Comparison of ENCODE assay signal across 19 cellular contexts in the genomic region with DNA sequence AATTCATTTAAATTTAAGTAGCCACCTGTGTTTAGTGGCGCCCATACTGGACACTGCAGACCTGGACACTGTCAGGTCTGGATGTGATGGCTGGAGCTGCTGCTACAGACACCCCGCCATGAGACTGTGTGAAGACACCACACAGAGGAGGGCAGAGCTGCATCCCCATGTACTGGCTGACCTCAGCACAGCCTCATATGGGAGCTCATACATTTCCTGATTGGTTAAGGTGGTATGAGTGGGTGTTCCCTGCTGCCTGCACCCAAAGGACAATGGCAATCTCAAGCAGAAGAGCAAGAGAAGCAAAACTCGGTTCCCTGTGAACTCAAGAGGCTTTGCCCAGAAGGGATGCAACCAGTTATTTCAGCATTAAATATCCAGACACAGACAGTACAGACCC. TPM values are rescaled to one million over a fixed set of nuclear protein-coding genes. Genes with fewer than 3 reads are reported as not detected.
DNase-seq lines count a peak whose midpoint lies in the region; ATAC-seq and TF ChIP-seq lines count a peak whose summit lies in the region.
"Had no signal": no experiment of that assay in that cellular context is flagged by ENCODE, and none has a peak within 500 bp of the region (broad histone marks: within the 10 kb centered on the region; RNA-seq: fewer than 3 reads in every experiment).

No MANE protein-coding gene starts in this region.

- H2BK120ac ChIP-seq in IMR-90 (ENCODE audit: low read depth, low read length): no peak overlapping the region

- no peak overlapping the region for H3K23ac ChIP-seq in IMR-90 (ENCODE audit: low read depth, low read length)

- in situ Hi-C loops in IMR-90 (cut with MboI; ENCODE audit: low sequenced_read_pairs): no loop called here

- H3K4me3 ChIP-seq in IMR-90 (ENCODE audit: insufficient read depth, low read depth, low read length) (no peak overlapping the region), sigmoid colon (no peak overlapping the region)
- H3K4me3 ChIP-seq: MG63, PC-9, SJCRH30, stomach had no signal

- no peak overlapping the region for H3K56ac ChIP-seq in IMR-90 (ENCODE audit: extremely low read depth, insufficient read depth, low read length)

- H2AK9ac ChIP-seq in IMR-90 (replicated peaks; ENCODE audit: low read depth, low read length, poor library complexity): no peak overlapping the region

- TF ChIP-seq POLR2A in IMR-90 (IDR thresholded peaks at IDR 0.05; ENCODE audit: low read depth, low read length) (no peak), sigmoid colon (IDR thresholded peaks at IDR 0.05) (no peak)

- TF ChIP-seq CTCF in IMR-90 (conservative IDR thresholded peaks at IDR 0.05; ENCODE audit: low read depth, low read length): no peak
- no peak for TF ChIP-seq CTCF in RWPE1 (conservative IDR thresholded peaks at IDR 0.05; ENCODE audit: low read depth)
- no peak for TF ChIP-seq CTCF in foreskin keratinocyte (conservative IDR thresholded peaks at IDR 0.05)
- TF ChIP-seq CTCF in sigmoid colon (IDR thresholded peaks at IDR 0.05): no peak

- no peak overlapping the region for H2AK5ac ChIP-seq in IMR-90 (ENCODE audit: low read depth, low read length)

- H3K79me1 ChIP-seq in IMR-90 (ENCODE audit: low read depth in 1 of 2, low read length in 2 of 2): peaks cover 46 to 91% of the 10 kb centered on the region in 2 experiments

- no peak for DNase-seq in IMR-90
- DNase-seq in RWPE1 (ENCODE audit: low spot score): no peak
- no peak for DNase-seq in foreskin keratinocyte
- no peak for DNase-seq in sigmoid colon
- DNase-seq in NOMO-1 (lab: John Stamatoyannopoulos, UW; ENCODE audit: unreplicated experiment in 2 of 2): no peak
- DNase-seq: activated naive CD4-positive, alpha-beta T cell treated with anti-CD3 and anti-CD28 coated beads, Interleukin-2, amount 50 U/mL, for 16 hours; activated T-cell treated with anti-CD3 and anti-CD28 coated beads, Interleukin-2, amount 50 U/mL, for 72 hours; cerebellar nuclear complex; kidney glomerular epithelial cell; MG63; naive thymus-derived CD4-positive, alpha-beta T cell; NCI-H2171; NCI-H774; PC-9; right cardiac atrium; SJCRH30 had no signal

- peaks cover 31% of the 10 kb centered on the region for H3K9me1 ChIP-seq in IMR-90 (ENCODE audit: insufficient read depth, low read length)

- H2BK15ac ChIP-seq in IMR-90 (ENCODE audit: low read depth, low read length): no peak overlapping the region

- dilution Hi-C loops in IMR-90 (cut with HindIII; ENCODE audit: low sequenced_read_pairs, unreplicated experiment): no loop called here

- H3K27ac ChIP-seq in IMR-90 (ENCODE audit: insufficient read depth, low read length) (no peak overlapping the region), RWPE1 (peak overlapping the region; percentile 51), foreskin keratinocyte (no peak overlapping the region), sigmoid colon (peak overlapping the region in 3 of 4 donors; percentile 52 to 91 (median 84))
- H3K27ac ChIP-seq: PC-9, SJCRH30 had no signal

- H4K91ac ChIP-seq in IMR-90 (ENCODE audit: insufficient read depth, low read depth, low read length): no peak overlapping the region

- POLR2A ChIA-PET in IMR-90 (lab: Charles Lee; ENCODE audit: unreplicated experiment) (no interaction called here), RWPE1 (lab: Yijun Ruan, JAX; ENCODE audit: low non-redundant PET) (no interaction called here)

- CTCF ChIA-PET in IMR-90 (lab: Yijun Ruan, JAX) (interaction anchor here (1.3 kb wide), 1 partner anchor 20 kb away, joined by 4 read pairs; no protein-coding TSS in a partner anchor), RWPE1 (lab: Yijun Ruan, JAX) (no interaction called here)

- 67% methylated on average over 1 of the region's 3 CpGs; no CpG with 5 or more reads in 1 of the 2 experiments for WGBS in IMR-90 (ENCODE audit: extremely low coverage in 2 of 2, insufficient read length in 1 of 2), 2 experiments
- WGBS in sigmoid colon, 2 donors: 84 to 86% methylated on average over 3 of the region's 3 CpGs

- H4K8ac ChIP-seq in IMR-90 (ENCODE audit: low read depth in 2 of 2, low read length in 2 of 2): no peak overlapping the region

- H3K14ac ChIP-seq in IMR-90 (replicated peaks; ENCODE audit: low read depth, low read length): no peak overlapping the region

- TF ChIP-seq RAD21 in IMR-90 (IDR thresholded peaks at IDR 0.05; ENCODE audit: low read length): no peak

- no peak overlapping the region for H2AFZ ChIP-seq in IMR-90 (replicated peaks; ENCODE audit: low read length, poor library complexity)
- H2AFZ ChIP-seq: PC-9 had no signal

- H4K5ac ChIP-seq in IMR-90 (ENCODE audit: low read depth, low read length): no peak overlapping the region

- TF ChIP-seq EP300 in sigmoid colon (IDR thresholded peaks at IDR 0.05): no peak

- no peak overlapping the region for H2BK5ac ChIP-seq in IMR-90 (ENCODE audit: low read depth, low read length, poor library complexity, severe bottlenecking)

- H3K36me3 ChIP-seq in IMR-90 (ENCODE audit: control insufficient read depth, insufficient read depth, low read length) (peaks cover 26% of the 10 kb centered on the region), sigmoid colon (peaks cover 6 to 17% (median 9%) of the 10 kb centered on the region in 4 donors)
- H3K36me3 ChIP-seq: SJCRH30 had no signal

- no peaks in the 10 kb centered on the region for H3K27me3 ChIP-seq in IMR-90 (ENCODE audit: control insufficient read depth, insufficient read depth, low read length)
- H3K27me3 ChIP-seq in foreskin keratinocyte: no peaks in the 10 kb centered on the region
- no peaks in the 10 kb centered on the region for H3K27me3 ChIP-seq in sigmoid colon
- H3K27me3 ChIP-seq: MG63, SJCRH30, stomach had no signal

- H3K9me3 ChIP-seq in IMR-90 (ENCODE audit: control insufficient read depth, insufficient read depth, low read length) (no peaks in the 10 kb centered on the region), sigmoid colon (no peaks in the 10 kb centered on the region)
- H3K9me3 ChIP-seq: MG63, SJCRH30, stomach had no signal

- H3K4me2 ChIP-seq in IMR-90 (ENCODE audit: low read depth, low read length): no peak overlapping the region
- H3K4me2 ChIP-seq: PC-9 had no signal

- no peak overlapping the region for H3K9ac ChIP-seq in IMR-90 (ENCODE audit: low read depth, low read length)

- peaks cover 7% of the 10 kb centered on the region; the same call in 1 of the 2 replicates for H3K4me1 ChIP-seq in IMR-90 (ENCODE audit: control insufficient read depth, insufficient read depth, low read length)
- H3K4me1 ChIP-seq in foreskin keratinocyte: peaks cover 63% of the 10 kb centered on the region
- H3K4me1 ChIP-seq in sigmoid colon: peaks cover 0 to 83% (median 67%) of the 10 kb centered on the region in 4 donors
- H3K4me1 ChIP-seq: SJCRH30 had no signal

- H2BK20ac ChIP-seq in IMR-90 (ENCODE audit: low read depth, low read length): no peak overlapping the region

- peaks cover 27% of the 10 kb centered on the region; the same call in 1 of the 2 replicates for H4K20me1 ChIP-seq in IMR-90 (ENCODE audit: insufficient read depth, low read length)

- H3K4ac ChIP-seq in IMR-90 (ENCODE audit: low read depth, low read length): no peak overlapping the region

- no TSS peak for BruUV-seq in IMR-90 (replicated peaks; lab: Mats Ljungman, UMichigan)

- no peak overlapping the region for H3K18ac ChIP-seq in IMR-90 (ENCODE audit: low read depth, low read length)

- intact Hi-C loops in IMR-90 (cut with micrococcal nuclease): no loop called here
- intact Hi-C loops in sigmoid colon (cut with DNase I): loop anchor here (5.0 kb wide), 1 partner anchor 61 kb away; the partner anchor contains the start of gene DLG5

- ATAC-seq in IMR-90 (ENCODE audit: low read depth) (peak; percentile 32; the same call in 1 of the 2 replicates), foreskin keratinocyte (peak; percentile 32), GM21381 (IDR thresholded peaks at IDR 0.05; ENCODE audit: unreplicated experiment) (no peak), GM21360 (IDR thresholded peaks at IDR 0.05; ENCODE audit: unreplicated experiment) (no peak)
- ATAC-seq: naive thymus-derived CD4-positive, alpha-beta T cell; right cardiac atrium had no signal

TF ChIP-seq in IMR-90, 13 proteins besides CTCF, POLR2A, EP300 and RAD21 (continues in another document):
- TF ChIP-seq RCOR1 (IDR thresholded peaks at IDR 0.05; ENCODE audit: insufficient replicate concordance, low read length) (no peak), CHD1 (IDR thresholded peaks at IDR 0.05; ENCODE audit: low read depth, low read length) (no peak), SMC3 (IDR thresholded peaks at IDR 0.05; ENCODE audit: low read depth, low read length) (no peak), CEBPB (IDR thresholded peaks at IDR 0.05; ENCODE audit: low read depth, low read length) (no peak), MAZ (IDR thresholded peaks at IDR 0.05; ENCODE audit: borderline replicate concordance, low read depth, low read length) (no peak), USF2 (IDR thresholded peaks at IDR 0.05; ENCODE audit: low read depth, low read length) (no peak), FOS (IDR thresholded peaks at IDR 0.05; ENCODE audit: low read depth, low read length) (no peak), MAFK (IDR thresholded peaks at IDR 0.05; ENCODE audit: low read depth, low read length) (no peak), RFX5 (IDR thresholded peaks at IDR 0.05; ENCODE audit: low read depth, low read length) (no peak)
- TF ChIP-seq, protein P1, sequence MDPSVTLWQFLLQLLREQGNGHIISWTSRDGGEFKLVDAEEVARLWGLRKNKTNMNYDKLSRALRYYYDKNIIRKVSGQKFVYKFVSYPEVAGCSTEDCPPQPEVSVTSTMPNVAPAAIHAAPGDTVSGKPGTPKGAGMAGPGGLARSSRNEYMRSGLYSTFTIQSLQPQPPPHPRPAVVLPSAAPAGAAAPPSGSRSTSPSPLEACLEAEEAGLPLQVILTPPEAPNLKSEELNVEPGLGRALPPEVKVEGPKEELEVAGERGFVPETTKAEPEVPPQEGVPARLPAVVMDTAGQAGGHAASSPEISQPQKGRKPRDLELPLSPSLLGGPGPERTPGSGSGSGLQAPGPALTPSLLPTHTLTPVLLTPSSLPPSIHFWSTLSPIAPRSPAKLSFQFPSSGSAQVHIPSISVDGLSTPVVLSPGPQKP (IDR thresholded peaks at IDR 0.05; ENCODE audit: borderline replicate concordance, low read depth, low read length): no peak

RNA-seq across cellular contexts. Expression of gene DLG5, which starts 60.0 kb away (rescaled TPM):
- 12.7 and 14.7 TPM in 2 replicates for total RNA-seq in IMR-90 (2012; rRNA removed)
- 28.6 and 28.7 TPM in 2 replicates for polyA plus RNA-seq in IMR-90 (2012; rRNA removed)
- polyA plus RNA-seq in IMR-90 (2012; cell fraction: cytosol; rRNA removed): 20.6 and 27.7 TPM in 2 replicates
- 59.2 and 67.7 TPM in 2 replicates for polyA plus RNA-seq in IMR-90 (2012; cell fraction: nucleus; rRNA removed; ENCODE audit: low replicate concordance)
- 66.7 and 74.8 TPM in 2 replicates for total RNA-seq in foreskin keratinocyte
- polyA plus RNA-seq in foreskin keratinocyte: 25.1 and 29.0 TPM in 2 replicates
- total RNA-seq in sigmoid colon: 10 to 100 TPM; 41.0 to 78.1 (median 49.4) TPM
- polyA plus RNA-seq in sigmoid colon: 10 to 100 TPM in 1 of 3 donors, 1 to 10 TPM in 2; 6.0 to 20.3 (median 7.2) TPM
- polyA plus RNA-seq: naive thymus-derived CD4-positive, alpha-beta T cell had no signal

Comparison
In these comparisons a context has a peak if more than half of its experiments do, and no peak if none do; other contexts are left out.
1. ATAC-seq: peak in IMR-90 (single experiment) and foreskin keratinocyte (single experiment); none in GM21381 (single experiment) and GM21360 (single experiment).
2. H3K27ac ChIP-seq: peak in RWPE1 (single experiment) and sigmoid colon (3 of 4); none in IMR-90 (single experiment) and foreskin keratinocyte (single experiment).